Comparison of ENCODE assay signal across 31 cellular contexts in genomic region chr16:80512460-80512859, GRCh38. TPM values are rescaled to one million over a fixed set of nuclear protein-coding genes. Genes with fewer than 3 reads are reported as not detected.
"Had no signal": no experiment of that assay in that cellular context is flagged by ENCODE, and none has a peak within 500 bp of the region (broad histone marks: within the 10 kb centered on the region; RNA-seq: fewer than 3 reads in every experiment).

No MANE protein-coding gene starts in this region.

- H3K4me3 ChIP-seq: pancreas, prostate gland, right lobe of liver, sigmoid colon, stomach, thoracic aorta, thyroid gland, tibial nerve, upper lobe of left lung, vagina had no signal

- H3K4me1 ChIP-seq: pancreas, prostate gland, right lobe of liver, sigmoid colon, stomach, thyroid gland, tibial nerve, upper lobe of left lung, vagina had no signal

- H3K9me3 ChIP-seq: neutrophil, pancreas, prostate gland, right lobe of liver, sigmoid colon, stomach, thoracic aorta, thyroid gland, tibial nerve, upper lobe of left lung, vagina had no signal

- DNase-seq: naive thymus-derived CD8-positive, alpha-beta T cell; nephron progenitor cell; nucleus accumbens; pancreas; right cardiac atrium; right lobe of liver; sigmoid colon; small intestine; stimulated activated CD4-positive, alpha-beta T cell treated with anti-CD3 and anti-CD28 coated beads, Interleukin-15, amount 100 ng/mL, for 24 hours; stimulated activated CD4-positive, alpha-beta T cell treated with anti-CD3 and anti-CD28 coated beads, Interleukin-2, amount 100 ng/mL, for 24 hours; stimulated activated CD4-positive, alpha-beta T cell treated with anti-CD3 and anti-CD28 coated beads, Interleukin-2, amount 100 ng/mL, for 48 hours; stimulated activated CD4-positive, alpha-beta T cell treated with anti-CD3 and anti-CD28 coated beads, Interleukin-4, amount 100 ng/mL, for 24 hours; stimulated activated naive B cell treated with anti-CD40 and anti-IgM and Interleukin-4, amounts not matched to agents 10 μg/mL and 1 μg/mL and 100 μg/mL, for 72 hours; stimulated activated naive CD4-positive, alpha-beta T cell treated with Interleukin-2 at 50 U/mL for 16 hours; stomach; thyroid gland; trophoblast cell had no signal

- H3K27ac ChIP-seq: neutrophil, pancreas, right lobe of liver, sigmoid colon, stomach, thoracic aorta, thyroid gland, tibial nerve, upper lobe of left lung, vagina had no signal

- H3K27me3 ChIP-seq: neutrophil, right lobe of liver, thyroid gland, tibial nerve, upper lobe of left lung, vagina had no signal

- ATAC-seq: naive thymus-derived CD8-positive, alpha-beta T cell; natural killer cell treated with Interleukin-12 subunit alpha and Interleukin-12 subunit beta and Interleukin-15 and Interleukin-18, amount 100 ng/mL, for 72 hours; pancreas; right cardiac atrium; right lobe of liver; stimulated activated effector memory CD8-positive, alpha-beta T cell treated with anti-CD3 and anti-CD28 coated beads, Interleukin-12 subunit alpha, Interleukin-12 subunit beta, amount 100 ng/mL, for 72 hours; stimulated activated naive B cell treated with anti-CD40 and anti-IgM and Interleukin-4, amounts not matched to agents 10 μg/mL and 1 μg/mL and 100 μg/mL, for 72 hours had no signal

- FAIRE-seq: pancreas, small intestine, urothelium cell line had no signal

- H3K36me3 ChIP-seq: neutrophil, pancreas, prostate gland, right lobe of liver, sigmoid colon, stomach, thoracic aorta, thyroid gland, tibial nerve, upper lobe of left lung, vagina had no signal

RNA-seq across cellular contexts. Expression of gene DYNLRB2, which starts 28.3 kb away (rescaled TPM):
- total RNA-seq: natural killer cell treated with Interleukin-12 subunit alpha and Interleukin-12 subunit beta and Interleukin-15 and Interleukin-18, amount 100 ng/mL, for 72 hours; neural crest cell; osteocyte; posterior vena cava; pulmonary artery endothelial cell; stomach; subcutaneous adipose tissue; thoracic aorta; vagina had no signal
- polyA plus RNA-seq: right cardiac atrium had no signal
